2 cellular contexts compared by ENCODE assay signal in the genomic region with DNA sequence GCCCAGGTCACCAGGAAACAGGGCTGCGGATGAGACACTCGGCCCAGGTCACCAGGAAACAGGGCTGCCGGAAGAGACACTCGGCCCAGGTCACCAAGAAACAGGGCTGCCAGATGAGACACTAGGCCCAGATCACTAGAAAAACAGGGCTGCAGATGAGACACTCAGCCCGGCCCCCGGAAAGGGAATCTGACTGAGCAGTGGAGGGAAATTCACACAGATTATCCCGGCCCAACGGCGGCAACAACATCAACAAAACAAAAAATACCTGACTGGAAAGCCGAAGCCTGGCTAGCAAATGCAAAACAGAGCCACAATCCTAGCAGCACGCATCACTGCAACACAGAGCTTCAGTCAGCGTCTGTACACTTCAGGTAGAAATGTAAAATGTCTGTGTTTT.
A peak's percentile ranks its signal among the peaks of the same experiment; 100 is the strongest.
TF ChIP-seq lines count a peak whose summit lies in the region.

No MANE protein-coding gene starts in this region.

TF ChIP-seq in WTC11, 78 proteins besides CTCF, POLR2A, EP300 and RAD21:
- TF ChIP-seq, protein P1, sequence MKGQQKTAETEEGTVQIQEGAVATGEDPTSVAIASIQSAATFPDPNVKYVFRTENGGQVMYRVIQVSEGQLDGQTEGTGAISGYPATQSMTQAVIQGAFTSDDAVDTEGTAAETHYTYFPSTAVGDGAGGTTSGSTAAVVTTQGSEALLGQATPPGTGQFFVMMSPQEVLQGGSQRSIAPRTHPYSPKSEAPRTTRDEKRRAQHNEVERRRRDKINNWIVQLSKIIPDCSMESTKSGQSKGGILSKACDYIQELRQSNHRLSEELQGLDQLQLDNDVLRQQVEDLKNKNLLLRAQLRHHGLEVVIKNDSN (CRISPR knock-in tag; IDR thresholded peaks at IDR 0.05), result no peak
- TF ChIP-seq CREB1 (CRISPR knock-in tag; IDR thresholded peaks at IDR 0.05), result no peak
- no peak for TF ChIP-seq MYBL2 (CRISPR knock-in tag; IDR thresholded peaks at IDR 0.05)
- TF ChIP-seq GRHL2 (CRISPR knock-in tag; IDR thresholded peaks at IDR 0.05; ENCODE audit: insufficient replicate concordance, severe bottlenecking), result no peak
- TF ChIP-seq, protein P2, sequence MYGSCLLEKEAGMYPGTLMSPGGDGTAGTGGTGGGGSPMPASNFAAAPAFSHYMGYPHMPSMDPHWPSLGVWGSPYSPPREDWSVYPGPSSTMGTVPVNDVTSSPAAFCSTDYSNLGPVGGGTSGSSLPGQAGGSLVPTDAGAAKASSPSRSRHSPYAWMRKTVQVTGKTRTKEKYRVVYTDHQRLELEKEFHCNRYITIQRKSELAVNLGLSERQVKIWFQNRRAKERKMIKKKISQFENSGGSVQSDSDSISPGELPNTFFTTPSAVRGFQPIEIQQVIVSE (CRISPR knock-in tag; IDR thresholded peaks at IDR 0.05; ENCODE audit: borderline replicate concordance), result no peak
- TF ChIP-seq SP1 (CRISPR knock-in tag; conservative IDR thresholded peaks at IDR 0.05), result no peak
- TF ChIP-seq, protein P3, sequence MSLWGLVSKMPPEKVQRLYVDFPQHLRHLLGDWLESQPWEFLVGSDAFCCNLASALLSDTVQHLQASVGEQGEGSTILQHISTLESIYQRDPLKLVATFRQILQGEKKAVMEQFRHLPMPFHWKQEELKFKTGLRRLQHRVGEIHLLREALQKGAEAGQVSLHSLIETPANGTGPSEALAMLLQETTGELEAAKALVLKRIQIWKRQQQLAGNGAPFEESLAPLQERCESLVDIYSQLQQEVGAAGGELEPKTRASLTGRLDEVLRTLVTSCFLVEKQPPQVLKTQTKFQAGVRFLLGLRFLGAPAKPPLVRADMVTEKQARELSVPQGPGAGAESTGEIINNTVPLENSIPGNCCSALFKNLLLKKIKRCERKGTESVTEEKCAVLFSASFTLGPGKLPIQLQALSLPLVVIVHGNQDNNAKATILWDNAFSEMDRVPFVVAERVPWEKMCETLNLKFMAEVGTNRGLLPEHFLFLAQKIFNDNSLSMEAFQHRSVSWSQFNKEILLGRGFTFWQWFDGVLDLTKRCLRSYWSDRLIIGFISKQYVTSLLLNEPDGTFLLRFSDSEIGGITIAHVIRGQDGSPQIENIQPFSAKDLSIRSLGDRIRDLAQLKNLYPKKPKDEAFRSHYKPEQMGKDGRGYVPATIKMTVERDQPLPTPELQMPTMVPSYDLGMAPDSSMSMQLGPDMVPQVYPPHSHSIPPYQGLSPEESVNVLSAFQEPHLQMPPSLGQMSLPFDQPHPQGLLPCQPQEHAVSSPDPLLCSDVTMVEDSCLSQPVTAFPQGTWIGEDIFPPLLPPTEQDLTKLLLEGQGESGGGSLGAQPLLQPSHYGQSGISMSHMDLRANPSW (CRISPR knock-in tag; conservative IDR thresholded peaks at IDR 0.05; ENCODE audit: low read depth), result no peak
- TF ChIP-seq NR2C2 (CRISPR knock-in tag; IDR thresholded peaks at IDR 0.05), result no peak
- no peak for TF ChIP-seq TEAD4 (CRISPR knock-in tag; IDR thresholded peaks at IDR 0.05)
- TF ChIP-seq, protein P4, sequence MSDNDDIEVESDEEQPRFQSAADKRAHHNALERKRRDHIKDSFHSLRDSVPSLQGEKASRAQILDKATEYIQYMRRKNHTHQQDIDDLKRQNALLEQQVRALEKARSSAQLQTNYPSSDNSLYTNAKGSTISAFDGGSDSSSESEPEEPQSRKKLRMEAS (CRISPR knock-in tag; IDR thresholded peaks at IDR 0.05), result no peak
- TF ChIP-seq CBFB (CRISPR knock-in tag; IDR thresholded peaks at IDR 0.05; ENCODE audit: low read depth), result no peak
- no peak for TF ChIP-seq ZNF423 (CRISPR knock-in tag; IDR thresholded peaks at IDR 0.05)
- no peak for TF ChIP-seq ELF4 (CRISPR knock-in tag; IDR thresholded peaks at IDR 0.05; ENCODE audit: low read depth)
- TF ChIP-seq, protein P5, sequence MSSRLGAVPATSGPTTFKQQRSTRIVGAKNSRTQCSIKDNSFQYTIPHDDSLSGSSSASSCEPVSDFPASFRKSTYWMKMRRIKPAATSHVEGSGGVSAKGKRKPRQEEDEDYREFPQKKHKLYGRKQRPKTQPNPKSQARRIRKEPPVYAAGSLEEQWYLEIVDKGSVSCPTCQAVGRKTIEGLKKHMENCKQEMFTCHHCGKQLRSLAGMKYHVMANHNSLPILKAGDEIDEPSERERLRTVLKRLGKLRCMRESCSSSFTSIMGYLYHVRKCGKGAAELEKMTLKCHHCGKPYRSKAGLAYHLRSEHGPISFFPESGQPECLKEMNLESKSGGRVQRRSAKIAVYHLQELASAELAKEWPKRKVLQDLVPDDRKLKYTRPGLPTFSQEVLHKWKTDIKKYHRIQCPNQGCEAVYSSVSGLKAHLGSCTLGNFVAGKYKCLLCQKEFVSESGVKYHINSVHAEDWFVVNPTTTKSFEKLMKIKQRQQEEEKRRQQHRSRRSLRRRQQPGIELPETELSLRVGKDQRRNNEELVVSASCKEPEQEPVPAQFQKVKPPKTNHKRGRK (CRISPR knock-in tag; IDR thresholded peaks at IDR 0.05; ENCODE audit: borderline replicate concordance), result no peak

TF ChIP-seq in endothelial cell of umbilical vein, 7 proteins besides CTCF, POLR2A, EP300 and RAD21 (continued from another document):
- no peak for TF ChIP-seq MYC (IDR thresholded peaks at IDR 0.05; ENCODE audit: low read depth, low read length)
- TF ChIP-seq GATA2 (IDR thresholded peaks at IDR 0.05; ENCODE audit: insufficient read depth, insufficient read length, low read depth, low read length), result no peak
- TF ChIP-seq JUN (IDR thresholded peaks at IDR 0.05; ENCODE audit: borderline replicate concordance, insufficient read depth, insufficient read length, low read depth), result no peak
- TF ChIP-seq POLR2AphosphoS5 (IDR thresholded peaks at IDR 0.05; ENCODE audit: insufficient read depth, low read depth, low read length), result peak; percentile 10
- peak; percentile 5 for TF ChIP-seq FOS (IDR thresholded peaks at IDR 0.05; ENCODE audit: borderline replicate concordance, insufficient read depth, low read length)
